Comparison of ENCODE assay signal across 32 cellular contexts in genomic region chr13:33577037-33577436, GRCh38.
DNase-seq lines count a peak whose midpoint lies in the region; ATAC-seq, FAIRE-seq and TF ChIP-seq lines count a peak whose summit lies in the region.
"Had no signal": no experiment of that assay in that cellular context is flagged by ENCODE, and none has a peak within 500 bp of the region (broad histone marks: within the 10 kb centered on the region; RNA-seq: fewer than 3 reads in every experiment).

No MANE protein-coding gene starts in this region.

- DNase-seq in left ventricle myocardium superior (no peak), right atrium auricular region (ENCODE audit: low spot score) (no peak), tibial artery (no peak)
- DNase-seq in activated CD4-positive, CD25-positive, alpha-beta regulatory T cell treated with anti-CD3 and anti-CD28 coated beads, Interleukin-2, amount 50 U/mL, for 72 hours = no peak
- DNase-seq: 8988T; activated CD4-positive, alpha-beta T cell treated with anti-CD3 and anti-CD28 coated beads, Interleukin-2, amount 50 U/mL, for 1 hour; activated effector memory CD4-positive, alpha-beta T cell treated with anti-CD3 and anti-CD28 coated beads, Interleukin-2, amount 50 U/mL, for 16 hours; activated T-cell treated with anti-CD3 and anti-CD28 coated beads, Interleukin-2, amount 50 U/mL, for 1 hour; Calu3; central memory CD4-positive, alpha-beta T cell; DMS79; GDM1; GOT3; islet precursor cell; KG1; natural killer cell; NCI-H1930; NCI-H2171 treated with DMSO at 0.1 percent for 48 hours; NCI-H510A treated with DMSO at 0.1 percent for 48 hours; nucleus accumbens; psoas muscle; SJCRH30; stimulated activated naive CD4-positive, alpha-beta T cell; upper lobe of right lung had no signal

- ATAC-seq in left ventricle myocardium superior (peak; percentile 28), GM21737 (IDR thresholded peaks at IDR 0.05; ENCODE audit: unreplicated experiment) (no peak), HG03039 (IDR thresholded peaks at IDR 0.05; ENCODE audit: unreplicated experiment) (no peak)
- ATAC-seq: natural killer cell, psoas muscle, upper lobe of right lung, WTC11 had no signal

- H3K9ac ChIP-seq in endocrine pancreas (ENCODE audit: control insufficient read depth, insufficient read depth, low read length) = no peak overlapping the region

- intact Hi-C loops in left ventricle myocardium superior (cut with micrococcal nuclease) (no loop called here), tibial artery (cut with DNase I; ENCODE audit: low total_unique reads) (no loop called here)

- peaks cover 0 to 9% of the 10 kb centered on the region in 2 donors for H3K4me1 ChIP-seq in right atrium auricular region
- peaks cover 16% of the 10 kb centered on the region for H3K4me1 ChIP-seq in endocrine pancreas (ENCODE audit: control insufficient read depth, insufficient read depth, low read length)
- H3K4me1 ChIP-seq in tibial artery = no peaks in the 10 kb centered on the region
- H3K4me1 ChIP-seq: ascending aorta, psoas muscle, upper lobe of right lung had no signal

- H3K27me3 ChIP-seq in right atrium auricular region = no peaks in the 10 kb centered on the region
- no peaks in the 10 kb centered on the region for H3K27me3 ChIP-seq in endocrine pancreas (ENCODE audit: control insufficient read depth, insufficient read depth, low read length)
- no peaks in the 10 kb centered on the region for H3K27me3 ChIP-seq in tibial artery
- H3K27me3 ChIP-seq: ascending aorta, SJCRH30, upper lobe of right lung had no signal

- H3K9me3 ChIP-seq in right atrium auricular region = no peaks in the 10 kb centered on the region
- no peaks in the 10 kb centered on the region for H3K9me3 ChIP-seq in endocrine pancreas (ENCODE audit: control insufficient read depth, low read length)
- H3K9me3 ChIP-seq in tibial artery = no peaks in the 10 kb centered on the region
- H3K9me3 ChIP-seq: ascending aorta, psoas muscle, SJCRH30, upper lobe of right lung had no signal

- H3K4me3 ChIP-seq in right atrium auricular region (no peak overlapping the region), endocrine pancreas (ENCODE audit: control insufficient read depth, insufficient read depth, low read length) (peak overlapping the region; percentile 34), tibial artery (no peak overlapping the region)
- H3K4me3 ChIP-seq: ascending aorta, psoas muscle, SJCRH30, skin epidermis, upper lobe of right lung had no signal

- FAIRE-seq in islet of Langerhans (lab: Jason Lieb, UNC) = peak; percentile 95

- H3K27ac ChIP-seq in right atrium auricular region (no peak overlapping the region), tibial artery (no peak overlapping the region)
- H3K27ac ChIP-seq: ascending aorta, C4-2B, psoas muscle, SJCRH30, skin epidermis, upper lobe of right lung had no signal

- H3K36me3 ChIP-seq in right atrium auricular region = no peaks in the 10 kb centered on the region
- no peaks in the 10 kb centered on the region for H3K36me3 ChIP-seq in endocrine pancreas (ENCODE audit: control insufficient read depth, insufficient read depth, low read length)
- H3K36me3 ChIP-seq in tibial artery = no peaks in the 10 kb centered on the region
- H3K36me3 ChIP-seq: ascending aorta, SJCRH30, upper lobe of right lung had no signal

- TF ChIP-seq CTCF in right atrium auricular region (IDR thresholded peaks at IDR 0.05) = no peak
- TF ChIP-seq CTCF in tibial artery (IDR thresholded peaks at IDR 0.05) = no peak
